15 cellular contexts compared by ENCODE assay signal in the genomic region with DNA sequence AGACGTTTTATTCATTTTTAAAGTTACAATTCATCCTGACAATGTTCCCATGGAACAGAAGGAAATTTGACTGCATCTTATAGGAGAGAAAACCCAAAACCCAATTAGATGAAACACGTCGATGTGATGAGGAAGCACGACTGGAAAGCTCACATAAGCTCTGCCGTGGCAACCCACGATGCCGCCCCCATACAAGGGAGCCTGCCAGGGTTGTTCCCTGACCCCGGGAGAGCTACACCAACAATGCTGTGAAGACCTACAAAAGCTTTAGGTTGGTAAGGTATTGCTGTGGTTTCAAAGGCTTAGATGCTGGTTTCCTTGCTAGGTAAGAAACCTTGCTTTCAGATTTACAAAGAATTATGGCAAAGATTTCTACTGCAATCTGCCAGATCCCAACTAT.
A peak's percentile ranks its signal among the peaks of the same experiment; 100 is the strongest.
DNase-seq lines count a peak whose midpoint lies in the region; ATAC-seq and TF ChIP-seq lines count a peak whose summit lies in the region.
"Had no signal": no experiment of that assay in that cellular context is flagged by ENCODE, and none has a peak within 500 bp of the region (broad histone marks: within the 10 kb centered on the region; RNA-seq: fewer than 3 reads in every experiment).

No MANE protein-coding gene starts in this region.

- 47 to 59% methylated on average over 8 of the region's 8 CpGs for WGBS in lower leg skin, 2 donors

- H3K4me3 Mint-ChIP-seq in central memory CD8-positive, alpha-beta T cell, result no peak overlapping the region
- peak overlapping the region in 9 of 10 donors; percentile 49 to 75 (median 67) for H3K4me3 Mint-ChIP-seq in naive thymus-derived CD4-positive, alpha-beta T cell

- H3K4me3 ChIP-seq in AG10803 (ENCODE audit: low read length) (peak overlapping the region; percentile 46), DND-41 (ENCODE audit: low read depth in 1 of 2, low read length in 2 of 2) (no peak overlapping the region), vagina (no peak overlapping the region), lower leg skin (ENCODE audit: low read depth, poor library complexity, severe bottlenecking) (no peak overlapping the region)
- H3K4me3 ChIP-seq in naive thymus-derived CD4-positive, alpha-beta T cell (ENCODE audit: low read length), result peak overlapping the region; percentile 5
- H3K4me3 ChIP-seq: colonic mucosa had no signal

- POLR2A ChIA-PET in naive thymus-derived CD4-positive, alpha-beta T cell (lab: Charles Lee), result interaction anchor here (0.6 to 1.4 kb wide), 3 partner anchors 24 to 400 kb away, joined by 3 to 4 read pairs (median 3); no protein-coding TSS in a partner anchor

- H3K4me1 ChIP-seq in DND-41 (ENCODE audit: insufficient read depth, low read length), result no peaks in the 10 kb centered on the region
- H3K4me1 ChIP-seq in naive thymus-derived CD4-positive, alpha-beta T cell (ENCODE audit: control insufficient read depth in 2 of 2, insufficient read depth in 2 of 2, low read length in 2 of 2), result peaks cover 2 to 24% of the 10 kb centered on the region in 2 donors
- no peaks in the 10 kb centered on the region for H3K4me1 ChIP-seq in vagina
- H3K4me1 ChIP-seq: colonic mucosa, foreskin keratinocyte had no signal

- peaks cover 27% of the 10 kb centered on the region for H3K4me1 Mint-ChIP-seq in central memory CD8-positive, alpha-beta T cell
- H3K4me1 Mint-ChIP-seq in naive thymus-derived CD4-positive, alpha-beta T cell, result peaks cover 28 to 62% (median 51%) of the 10 kb centered on the region in 7 donors

- H3K36me3 ChIP-seq in DND-41 (ENCODE audit: insufficient read depth, low read length), result peaks cover 11% of the 10 kb centered on the region
- no peaks in the 10 kb centered on the region for H3K36me3 ChIP-seq in naive thymus-derived CD4-positive, alpha-beta T cell (ENCODE audit: control insufficient read depth in 2 of 3, insufficient read depth in 3 of 3, low read length in 3 of 3)
- H3K36me3 ChIP-seq in vagina, result no peaks in the 10 kb centered on the region
- H3K36me3 ChIP-seq: colonic mucosa had no signal

- no peak overlapping the region for H3K27ac ChIP-seq in DND-41 (ENCODE audit: low read length)
- H3K27ac ChIP-seq in naive thymus-derived CD4-positive, alpha-beta T cell (ENCODE audit: low read depth, low read length), result no peak overlapping the region
- H3K27ac ChIP-seq in vagina, result no peak overlapping the region
- H3K27ac ChIP-seq: colonic mucosa, foreskin keratinocyte, HL-60, KMS-11 had no signal

- peaks cover 7% of the 10 kb centered on the region for H3K36me3 Mint-ChIP-seq in central memory CD8-positive, alpha-beta T cell (ENCODE audit: insufficient read depth)
- peaks cover 3 to 17% (median 10%) of the 10 kb centered on the region in 5 donors for H3K36me3 Mint-ChIP-seq in naive thymus-derived CD4-positive, alpha-beta T cell

- no peak for TF ChIP-seq CTCF in AG10803 (conservative IDR thresholded peaks at IDR 0.05; ENCODE audit: low read length)
- TF ChIP-seq CTCF in DND-41 (IDR thresholded peaks at IDR 0.05; ENCODE audit: borderline replicate concordance, extremely low read depth, low read length, poor library complexity, severe bottlenecking), result no peak
- no peak for TF ChIP-seq CTCF in vagina (IDR thresholded peaks at IDR 0.05)
- TF ChIP-seq CTCF in lower leg skin (IDR thresholded peaks at IDR 0.05), result no peak

- H3K4me2 ChIP-seq in DND-41 (ENCODE audit: insufficient read depth, low read length), result no peak overlapping the region
- H3K4me2 ChIP-seq: KMS-11 had no signal

- no peaks in the 10 kb centered on the region for H3K9me3 Mint-ChIP-seq in central memory CD8-positive, alpha-beta T cell
- no peaks in the 10 kb centered on the region for H3K9me3 Mint-ChIP-seq in naive thymus-derived CD4-positive, alpha-beta T cell

- no peak overlapping the region for H2AFZ ChIP-seq in DND-41 (ENCODE audit: low read depth, low read length)

- no peaks in the 10 kb centered on the region for H3K9me3 ChIP-seq in DND-41 (ENCODE audit: insufficient read depth, low read length, severe bottlenecking)
- H3K9me3 ChIP-seq in naive thymus-derived CD4-positive, alpha-beta T cell (ENCODE audit: control insufficient read depth in 2 of 3, low read length in 3 of 3), result no peaks in the 10 kb centered on the region
- H3K9me3 ChIP-seq in vagina, result no peaks in the 10 kb centered on the region
- H3K9me3 ChIP-seq: colonic mucosa had no signal

- H3K9ac ChIP-seq in DND-41 (ENCODE audit: low read depth, low read length), result no peak overlapping the region
- H3K9ac ChIP-seq: KMS-11 had no signal

- H3K27ac Mint-ChIP-seq in central memory CD8-positive, alpha-beta T cell (ENCODE audit: low read depth), result peak overlapping the region; percentile 22
- H3K27ac Mint-ChIP-seq in naive thymus-derived CD4-positive, alpha-beta T cell, result peak overlapping the region in 8 of 9 donors; percentile 25 to 92 (median 81)

- intact Hi-C loops in naive thymus-derived CD4-positive, alpha-beta T cell (cut with micrococcal nuclease), result no loop called here
- intact Hi-C loops in vagina (cut with DNase I) (no loop called here), lower leg skin (cut with DNase I; ENCODE audit: low total_unique reads) (no loop called here)

- CTCF ChIA-PET in naive thymus-derived CD4-positive, alpha-beta T cell (lab: Charles Lee), result no interaction called here

- no peaks in the 10 kb centered on the region; the same call in 1 of the 2 replicates for H3K79me2 ChIP-seq in DND-41 (ENCODE audit: insufficient read depth, low read length)

- ATAC-seq in DND-41 (ENCODE audit: insufficient read depth, low read depth), result peak; percentile 49; the same call in 1 of the 3 replicates
- no peak for ATAC-seq in central memory CD8-positive, alpha-beta T cell (replicated peaks; ENCODE audit: extremely low read depth, poor library complexity, severe bottlenecking)
- peak; percentile 32 for ATAC-seq in naive thymus-derived CD4-positive, alpha-beta T cell
- ATAC-seq: foreskin keratinocyte, HCT116 had no signal

- DNase-seq in AG10803 (ENCODE audit: low read depth), result peak; percentile 8
- DNase-seq in DND-41, result no peak
- no peak for DNase-seq in central memory CD8-positive, alpha-beta T cell (ENCODE audit: low spot score in 2 of 2)
- peak in 4 of 9 donors; percentile 6 to 30 (median 12) for DNase-seq in naive thymus-derived CD4-positive, alpha-beta T cell
- DNase-seq in stimulated activated CD4-positive, alpha-beta T cell treated with anti-CD3 and anti-CD28 coated beads, Interleukin-15, amount 100 ng/mL, for 24 hours, result no peak
- no peak for DNase-seq in cortex of kidney (lab: John Stamatoyannopoulos, UW)
- no peak for DNase-seq in vagina (ENCODE audit: extremely low spot score in 2 of 2)
- DNase-seq in lower leg skin (ENCODE audit: low spot score in 2 of 2), result no peak
- DNase-seq: C1 segment of cervical spinal cord, colonic mucosa, foreskin keratinocyte, NCI-H1436 had no signal

- H3K27me3 Mint-ChIP-seq in central memory CD8-positive, alpha-beta T cell, result no peaks in the 10 kb centered on the region
- no peaks in the 10 kb centered on the region for H3K27me3 Mint-ChIP-seq in naive thymus-derived CD4-positive, alpha-beta T cell

- no peaks in the 10 kb centered on the region for H4K20me1 ChIP-seq in DND-41 (ENCODE audit: insufficient read depth, low read length)

- TF ChIP-seq POLR2A in vagina (IDR thresholded peaks at IDR 0.05) (no peak), lower leg skin (IDR thresholded peaks at IDR 0.05) (no peak)

- H3K27me3 ChIP-seq in DND-41 (ENCODE audit: insufficient read depth, low read length, poor library complexity) (no peaks in the 10 kb centered on the region), vagina (no peaks in the 10 kb centered on the region)
- H3K27me3 ChIP-seq in naive thymus-derived CD4-positive, alpha-beta T cell (ENCODE audit: control insufficient read depth in 2 of 2, insufficient read depth in 2 of 2, low read length in 2 of 2), result no peaks in the 10 kb centered on the region
- H3K27me3 ChIP-seq: colonic mucosa, foreskin keratinocyte had no signal

Comparison
In these comparisons a context has a peak if more than half of its experiments do, and no peak if none do; other contexts are left out.
1. H3K4me3 ChIP-seq: peak in AG10803 (single experiment) and naive thymus-derived CD4-positive, alpha-beta T cell (single experiment); none in DND-41 (0 of 2), vagina (0 of 2) and lower leg skin (single experiment).